12 cellular contexts compared by ENCODE assay signal in genomic region chr10:11160982-11161554, GRCh38.
A peak's percentile ranks its signal among the peaks of the same experiment; 100 is the strongest.
DNase-seq lines count a peak whose midpoint lies in the region; ATAC-seq and TF ChIP-seq lines count a peak whose summit lies in the region.
"Had no signal": no experiment of that assay in that cellular context is flagged by ENCODE, and none has a peak within 500 bp of the region (broad histone marks: within the 10 kb centered on the region; RNA-seq: fewer than 3 reads in every experiment).

No MANE protein-coding gene starts in this region.

- DNase-seq in AML-193 (lab: John Stamatoyannopoulos, UW), result peak; percentile 42 to 69
- peak in 1 of 7 experiments; percentile 10 for DNase-seq in CD8-positive, alpha-beta T cell
- DNase-seq in OCI-M1 (lab: John Stamatoyannopoulos, UW), result peak; percentile 25
- peak; percentile 30 for DNase-seq in germinal center (ENCODE audit: low spot score)
- DNase-seq in WERI-Rb-1, result no peak
- DNase-seq in HFFc6, result no peak
- DNase-seq: GM23248, NCI-H187 treated with DMSO at 0.1 percent for 48 hours had no signal

- no peaks in the 10 kb centered on the region for H3K27me3 Mint-ChIP-seq in CD8-positive, alpha-beta T cell (ENCODE audit: low read depth)
- H3K27me3 Mint-ChIP-seq in HFFc6 (ENCODE audit: insufficient read depth), result peaks cover 5% of the 10 kb centered on the region

- peaks cover 74% of the 10 kb centered on the region for H3K4me1 ChIP-seq in CD8-positive, alpha-beta T cell (ENCODE audit: insufficient read depth, low read length)

- H3K9me3 ChIP-seq in CD8-positive, alpha-beta T cell (ENCODE audit: low read length), result no peaks in the 10 kb centered on the region
- no peaks in the 10 kb centered on the region for H3K9me3 ChIP-seq in WERI-Rb-1 (ENCODE audit: severe bottlenecking)

- H3K27ac Mint-ChIP-seq in CD8-positive, alpha-beta T cell, result no peak overlapping the region
- no peak overlapping the region for H3K27ac Mint-ChIP-seq in HFFc6

- CTCF ChIA-PET in CD8-positive, alpha-beta T cell (lab: Charles Lee), result interaction anchor here (1.1 to 3.5 kb wide), 4 partner anchors 8 to 48 kb away, joined by 3 to 26 read pairs (median 4); no protein-coding TSS in a partner anchor

- POLR2A ChIA-PET in CD8-positive, alpha-beta T cell (lab: Charles Lee), result interaction anchor here (0.6 to 4.3 kb wide), 7 partner anchors 9 to 65 kb away, joined by 3 to 23 read pairs (median 4); no protein-coding TSS in a partner anchor

- no peak for ATAC-seq in CD8-positive, alpha-beta T cell
- ATAC-seq in GM21529 (IDR thresholded peaks at IDR 0.05; ENCODE audit: unreplicated experiment) (no peak), HG02678 (IDR thresholded peaks at IDR 0.05; ENCODE audit: unreplicated experiment) (no peak)

- H3K4me3 ChIP-seq in CD8-positive, alpha-beta T cell (ENCODE audit: low read depth, low read length), result no peak overlapping the region
- no peak overlapping the region for H3K4me3 ChIP-seq in WERI-Rb-1 (ENCODE audit: low read depth, low read length)
- H3K4me3 ChIP-seq: GM23248, lung had no signal

- no peaks in the 10 kb centered on the region for H3K9me3 Mint-ChIP-seq in CD8-positive, alpha-beta T cell
- H3K9me3 Mint-ChIP-seq in HFFc6, result peaks cover 26% of the 10 kb centered on the region

- H3K36me3 Mint-ChIP-seq in CD8-positive, alpha-beta T cell, result peaks cover 11% of the 10 kb centered on the region
- H3K36me3 Mint-ChIP-seq in HFFc6 (ENCODE audit: low read depth), result peaks cover 10% of the 10 kb centered on the region; the same call in 1 of the 2 replicates

- H3K27me3 ChIP-seq in CD8-positive, alpha-beta T cell (ENCODE audit: insufficient read depth, low read length), result no peaks in the 10 kb centered on the region
- H3K27me3 ChIP-seq in WERI-Rb-1 (ENCODE audit: insufficient read depth, low read depth, severe bottlenecking), result no peaks in the 10 kb centered on the region

- peak overlapping the region; percentile 89 for H3K27ac ChIP-seq in CD8-positive, alpha-beta T cell (ENCODE audit: low read depth, low read length)
- H3K27ac ChIP-seq in WERI-Rb-1, result no peak overlapping the region
- H3K27ac ChIP-seq: C4-2B, GM23248 had no signal

- H3K4me1 Mint-ChIP-seq in CD8-positive, alpha-beta T cell (ENCODE audit: low read depth), result peaks cover 85% of the 10 kb centered on the region
- peaks cover 13% of the 10 kb centered on the region for H3K4me1 Mint-ChIP-seq in HFFc6 (ENCODE audit: low read depth)

- peak overlapping the region; percentile 48 for H3K4me3 Mint-ChIP-seq in CD8-positive, alpha-beta T cell
- H3K4me3 Mint-ChIP-seq in HFFc6, result no peak overlapping the region

- TF ChIP-seq CTCF in CD8-positive, alpha-beta T cell (IDR thresholded peaks at IDR 0.05), result no peak
- no peak for TF ChIP-seq CTCF in WERI-Rb-1 (IDR thresholded peaks at IDR 0.05; ENCODE audit: low read depth, low read length)
- TF ChIP-seq CTCF in HFFc6 (IDR thresholded peaks at IDR 0.05), result no peak

- H3K36me3 ChIP-seq in CD8-positive, alpha-beta T cell (ENCODE audit: insufficient read depth, low read length), result no peaks in the 10 kb centered on the region
- no peaks in the 10 kb centered on the region for H3K36me3 ChIP-seq in WERI-Rb-1

- intact Hi-C loops in CD8-positive, alpha-beta T cell (cut with DNase I, micrococcal nuclease), result loop anchor here in 1 of 2 experiments (10.0 kb wide), 1 partner anchor 524 kb away; no protein-coding TSS in a partner anchor

Comparison
In these comparisons a context has a peak if more than half of its experiments do, and no peak if none do; other contexts are left out.
1. DNase-seq: peak in AML-193 (2 of 2), OCI-M1 (single experiment) and germinal center (single experiment); none in WERI-Rb-1 (single experiment) and HFFc6 (single experiment).